In the genomic region with DNA sequence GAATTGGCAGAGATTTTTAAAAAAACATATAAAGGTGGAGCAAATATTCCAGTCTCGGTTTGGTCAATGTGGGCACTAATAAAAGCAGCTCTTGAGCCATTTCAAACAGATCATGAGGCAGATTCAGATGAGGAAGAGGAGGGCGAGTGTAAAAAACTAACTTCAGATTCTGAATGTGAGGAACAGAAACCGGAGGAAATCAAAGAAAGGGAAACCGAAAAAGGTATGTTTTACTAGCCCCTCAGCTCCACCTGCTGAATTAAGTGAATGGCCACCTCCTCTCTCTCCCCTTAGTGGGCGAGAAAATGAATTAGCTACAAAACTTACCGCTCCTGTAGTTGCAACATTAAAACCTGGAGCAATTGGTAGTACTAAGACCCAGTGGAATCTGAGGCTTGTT, we compare ENCODE assay signal across 8 cellular contexts. TPM values are rescaled to one million over a fixed set of nuclear protein-coding genes. Genes with fewer than 3 reads are reported as not detected.
A peak's percentile ranks its signal among the peaks of the same experiment; 100 is the strongest.
DNase-seq lines count a peak whose midpoint lies in the region; ATAC-seq, FAIRE-seq and TF ChIP-seq lines count a peak whose summit lies in the region.
"Not testable (repeated sequence)": the region's sequence is repeated elsewhere in the genome, so short reads cannot be mapped to it uniquely, and the experiment has no call there.

No MANE protein-coding gene starts in this region.

- H3K9me2 ChIP-seq in OCI-LY1 (ENCODE audit: low read depth, low read length) = not testable (repeated sequence)

- not testable (repeated sequence) for H4K91ac ChIP-seq in H1 (replicated peaks; ENCODE audit: insufficient read length, low read length)

- H2BK20ac ChIP-seq in H1 (ENCODE audit: low read length) = not testable (repeated sequence)

- H3K79me2 ChIP-seq in OCI-LY1 (ENCODE audit: insufficient read depth, low read length); H1 (ENCODE audit: control insufficient read depth in 1 of 2, insufficient read depth in 2 of 2, low read length in 2 of 2): not testable (repeated sequence)

- TF ChIP-seq RAD21 in H1 (IDR thresholded peaks at IDR 0.05 in 1 of 2, conservative IDR thresholded peaks at IDR 0.05 in 1 of 2; ENCODE audit: low read depth in 2 of 2, low read length in 2 of 2) = not testable (repeated sequence)

- not testable (repeated sequence) for TF ChIP-seq POLR2A in GM12891 (IDR thresholded peaks at IDR 0.05; ENCODE audit: low read depth, low read length); H1 (IDR thresholded peaks at IDR 0.05; ENCODE audit: control extremely low read depth in 1 of 2, low read depth in 2 of 2, low read length in 2 of 2)

- H3K27ac Mint-ChIP-seq in WTC11 (peak overlapping the region; percentile 15; the same call in 1 of the 2 replicates), nephron (peak overlapping the region; percentile 50 to 87 (median 56))
- not testable (repeated sequence) for H3K27ac Mint-ChIP-seq in stimulated activated naive CD8-positive, alpha-beta T cell treated with anti-CD3 and anti-CD28 coated beads, Interleukin-15, Interleukin-2, amounts not matched to agents 100 ng/mL and 50 ng/mL, for 24 hours

- peak; percentile 42 for ATAC-seq in GM21390 (IDR thresholded peaks at IDR 0.05; ENCODE audit: unreplicated experiment)
- peak; percentile 43 for ATAC-seq in HG03342 (IDR thresholded peaks at IDR 0.05; ENCODE audit: unreplicated experiment)
- not testable (repeated sequence) for ATAC-seq in WTC11

- not testable (repeated sequence) for H4K20me1 ChIP-seq in OCI-LY1 (ENCODE audit: insufficient read depth, low read length); H1 (replicated peaks in 1 of 2; ENCODE audit: control insufficient read depth in 1 of 2, insufficient read depth in 2 of 2, low read length in 2 of 2)

- POLR2A ChIA-PET in WTC11 (lab: Charles Lee); H1 (lab: Charles Lee; ENCODE audit: partially characterized antibody): not testable (repeated sequence)

- H3K27me3 ChIP-seq in OCI-LY1 (ENCODE audit: insufficient read depth, low read length); H1 (replicated peaks in 1 of 4; ENCODE audit: control insufficient read depth in 3 of 4, extremely low read depth in 1 of 4, insufficient read depth in 3 of 4, low read length in 3 of 4): not testable (repeated sequence)

- not testable (repeated sequence) for H4K8ac ChIP-seq in H1 (ENCODE audit: extremely low read depth, insufficient read depth, low read length)

- not testable (repeated sequence) for H3K9ac ChIP-seq in OCI-LY1 (ENCODE audit: low read length); H1 (replicated peaks in 1 of 4; ENCODE audit: extremely low read depth in 1 of 4, low read depth in 3 of 4, low read length in 3 of 4)

- H3K23ac ChIP-seq in H1 (ENCODE audit: insufficient read length) = not testable (repeated sequence)

- H3K4me1 Mint-ChIP-seq in WTC11 (peaks cover 79% of the 10 kb centered on the region), nephron (peaks cover 69% of the 10 kb centered on the region)
- H3K4me1 Mint-ChIP-seq in stimulated activated naive CD8-positive, alpha-beta T cell treated with anti-CD3 and anti-CD28 coated beads, Interleukin-15, Interleukin-2, amounts not matched to agents 100 ng/mL and 50 ng/mL, for 24 hours (ENCODE audit: low read depth) = not testable (repeated sequence)

- H3K9me3 ChIP-seq in OCI-LY1 (ENCODE audit: low read length); H1 (ENCODE audit: insufficient read depth in 2 of 2, low read depth in 1 of 2, low read length in 1 of 2): not testable (repeated sequence)

- H3K4ac ChIP-seq in H1 (replicated peaks; ENCODE audit: insufficient read length, low read depth, low read length) = not testable (repeated sequence)

- not testable (repeated sequence) for H3K36me3 Mint-ChIP-seq in WTC11; nephron (ENCODE audit: low read depth); stimulated activated naive CD8-positive, alpha-beta T cell treated with anti-CD3 and anti-CD28 coated beads, Interleukin-15, Interleukin-2, amounts not matched to agents 100 ng/mL and 50 ng/mL, for 24 hours (ENCODE audit: low read depth)

- 78% methylated on average over 6 of the region's 6 CpGs; no CpG with 5 or more reads in 1 of the 2 experiments for WGBS in H1 (ENCODE audit: extremely low coverage in 1 of 2, insufficient coverage in 1 of 2, insufficient read length in 1 of 2, insufficient replicate concordance in 2 of 2, low coverage in 1 of 2, low lambda C conversion rate in 2 of 2, missing lambda C conversion rate in 1 of 2), 2 experiments

- peak; percentile 20 for DNase-seq in GM12891 (ENCODE audit: insufficient read length, low spot score)
- DNase-seq in WTC11 (ENCODE audit: low spot score); H1 (ENCODE audit: low read depth in 1 of 2, low spot score in 2 of 2): not testable (repeated sequence)

- not testable (repeated sequence) for H2BK5ac ChIP-seq in H1 (ENCODE audit: low read depth, low read length)

- H2BK12ac ChIP-seq in H1 (ENCODE audit: low read depth, low read length) = 0 out of 2 replicates have a peak overlapping the region, but pooled peaks have one; percentile 50

- CTCF ChIA-PET in WTC11 (lab: Charles Lee) = not testable (repeated sequence)
- CTCF ChIA-PET in H1 (lab: Charles Lee; ENCODE audit: partially characterized antibody) = interaction anchor here (0.7 to 2.6 kb wide), 3 partner anchors 9 to 142 kb away, joined by 3 to 12 read pairs (median 3); no protein-coding TSS in a partner anchor

- peak overlapping the region; percentile 63 for H3K4me2 ChIP-seq in OCI-LY1 (ENCODE audit: low read length)
- peak overlapping the region in 1 of 2 experiments; percentile 21; a peak in 1 of 4 replicates for H3K4me2 ChIP-seq in H1 (ENCODE audit: insufficient read depth in 1 of 2, low read depth in 2 of 2, low read length in 2 of 2)

- H3K9me3 Mint-ChIP-seq in WTC11; nephron; stimulated activated naive CD8-positive, alpha-beta T cell treated with anti-CD3 and anti-CD28 coated beads, Interleukin-15, Interleukin-2, amounts not matched to agents 100 ng/mL and 50 ng/mL, for 24 hours: not testable (repeated sequence)

- not testable (repeated sequence) for H3K18ac ChIP-seq in H1 (ENCODE audit: extremely low read depth, low read length)

- not testable (repeated sequence) for H3K23me2 ChIP-seq in H1 (ENCODE audit: low read depth, low read length)

- H3K27ac ChIP-seq in OCI-LY1 (ENCODE audit: low read depth, low read length, poor library complexity, severe bottlenecking) = peak overlapping the region; percentile 44
- H3K27ac ChIP-seq in H1 (ENCODE audit: low read depth, low read length) = not testable (repeated sequence)

- H3K36me3 ChIP-seq in OCI-LY1 (ENCODE audit: insufficient read depth, low read length); H1 (ENCODE audit: control insufficient read depth in 2 of 4, insufficient read depth in 4 of 4, low read length in 3 of 4): not testable (repeated sequence)

- not testable (repeated sequence) for H3K14ac ChIP-seq in H1 (ENCODE audit: insufficient read length)

- TF ChIP-seq EP300 in H1 (IDR thresholded peaks at IDR 0.05; ENCODE audit: borderline replicate concordance in 1 of 2, low read depth in 2 of 2, low read length in 2 of 2) = not testable (repeated sequence)

- not testable (repeated sequence) for H3K4me3 Mint-ChIP-seq in WTC11
- peak overlapping the region in 2 of 3 experiments; percentile 40 to 84 for H3K4me3 Mint-ChIP-seq in nephron
- H3K4me3 Mint-ChIP-seq in stimulated activated naive CD8-positive, alpha-beta T cell treated with anti-CD3 and anti-CD28 coated beads, Interleukin-15, Interleukin-2, amounts not matched to agents 100 ng/mL and 50 ng/mL, for 24 hours = peak overlapping the region; percentile 12

- H2AK5ac ChIP-seq in H1 (ENCODE audit: low read depth, low read length) = not testable (repeated sequence)

- TF ChIP-seq CTCF in OCI-LY1 (IDR thresholded peaks at IDR 0.05; ENCODE audit: low read length); WTC11 (IDR thresholded peaks at IDR 0.05); H1 (IDR thresholded peaks at IDR 0.05; ENCODE audit: control extremely low read depth in 1 of 3, insufficient read depth in 1 of 3, low read depth in 1 of 3, low read length in 3 of 3); nephron (IDR thresholded peaks at IDR 0.05; ENCODE audit: unreplicated experiment in 3 of 3): not testable (repeated sequence)

- not testable (repeated sequence) for H2BK120ac ChIP-seq in H1 (replicated peaks; ENCODE audit: low read depth, low read length)

- not testable (repeated sequence) for H3K27me3 Mint-ChIP-seq in WTC11 (ENCODE audit: low read depth); nephron (ENCODE audit: low read depth)
- H3K27me3 Mint-ChIP-seq in stimulated activated naive CD8-positive, alpha-beta T cell treated with anti-CD3 and anti-CD28 coated beads, Interleukin-15, Interleukin-2, amounts not matched to agents 100 ng/mL and 50 ng/mL, for 24 hours = peaks cover 41% of the 10 kb centered on the region

- H3K79me1 ChIP-seq in H1 (ENCODE audit: low read depth, low read length) = not testable (repeated sequence)

- H2AFZ ChIP-seq in OCI-LY1 (ENCODE audit: low read length); H1 (ENCODE audit: low read length): not testable (repeated sequence)

- H3K56ac ChIP-seq in H1 (replicated peaks; ENCODE audit: insufficient read length, low read depth, low read length) = not testable (repeated sequence)

- H3K4me3 ChIP-seq in OCI-LY1 (ENCODE audit: low read depth, low read length, poor library complexity, severe bottlenecking) = peak overlapping the region; percentile 34
- H3K4me3 ChIP-seq in H1 (ENCODE audit: extremely low read depth in 1 of 4, insufficient read depth in 2 of 4, low read depth in 3 of 4, low read length in 4 of 4) = not testable (repeated sequence)

- H3K4me1 ChIP-seq in OCI-LY1 (ENCODE audit: insufficient read depth, low read length, severe bottlenecking) (peaks cover 16% of the 10 kb centered on the region), H1 (replicated peaks in 1 of 4; ENCODE audit: control insufficient read depth in 3 of 4, insufficient read depth in 4 of 4, low read length in 3 of 4) (peaks cover 7 to 20% (median 14%) of the 10 kb centered on the region in 4 experiments)

- H4K5ac ChIP-seq in H1 (ENCODE audit: insufficient read length, low read depth, low read length) = not testable (repeated sequence)

- FAIRE-seq in GM12891 (lab: Jason Lieb, UNC) = peak; percentile 91
- FAIRE-seq in H1 (lab: Jason Lieb, UNC) = not testable (repeated sequence)

- not testable (repeated sequence) for H2BK15ac ChIP-seq in H1 (ENCODE audit: low read length)

- H3F3A ChIP-seq in OCI-LY1 (ENCODE audit: insufficient read depth, low read length) = not testable (repeated sequence)

RNA-seq across cellular contexts. Expression of gene SC5D, which starts 55.3 kb away (rescaled TPM):
- 34.2 TPM for polyA plus RNA-seq in GM12891 (2012; ENCODE audit: low read depth, missing spikeins)
- 78.6 to 81.9 TPM (median 79.2 TPM) in 3 replicates for total RNA-seq in WTC11 (2021)
- total RNA-seq in H1 (2021; fragmentation: NEBNext Ultra II Directional; extraction: Animal tissue kit (Norgen Biotek cat#: 25700)) = 71.4 and 73.9 TPM in 2 replicates
- polyA plus RNA-seq in H1 (2011; rRNA removed) = 44.7 and 90.3 TPM in 2 replicates
- polyA plus RNA-seq in H1 (2011; cell fraction: cytosol; rRNA removed) = 75.4 TPM
- 92.3 TPM for polyA plus RNA-seq in H1 (2011; cell fraction: nucleus; rRNA removed)
- 69.2 to 167 TPM (median 86.3 TPM) in 4 replicates for polyA plus RNA-seq in H1 (2012, experiment 1 of 2)
- 14.1 TPM for polyA plus RNA-seq in H1 (2012, experiment 2 of 2)
- 208 TPM for polyA plus RNA-seq in H1 (2013, experiment 1 of 2)
- 224 TPM for polyA plus RNA-seq in H1 (2013, experiment 2 of 2)
- 183 and 296 TPM in 2 replicates for polyA minus RNA-seq in H1 (2011; rRNA and poly(A)+ RNA removed)
- 105 TPM for polyA minus RNA-seq in H1 (2011; cell fraction: cytosol; rRNA and poly(A)+ RNA removed)
- polyA minus RNA-seq in H1 (2011; cell fraction: nucleus; rRNA and poly(A)+ RNA removed) = 174 TPM
